Comparison of ENCODE assay signal across 16 cellular contexts in genomic region chr20:44033873-44034272, GRCh38.
DNase-seq lines count a peak whose midpoint lies in the region; TF ChIP-seq lines count a peak whose summit lies in the region.
"Had no signal": no experiment of that assay in that cellular context is flagged by ENCODE, and none has a peak within 500 bp of the region (broad histone marks: within the 10 kb centered on the region; RNA-seq: fewer than 3 reads in every experiment).

No MANE protein-coding gene starts in this region.

- H3K9me3 Mint-ChIP-seq in activated CD4-positive, alpha-beta memory T cell treated with anti-CD3 and anti-CD28 coated beads, Interleukin-2, amount 10 ng/mL, durations not matched to agents 7 days and 5 days, result peaks cover 4% of the 10 kb centered on the region
- H3K9me3 Mint-ChIP-seq in activated CD4-positive, alpha-beta memory T cell treated with anti-CD3 and anti-CD28 coated beads for 36 hours, result no peaks in the 10 kb centered on the region

- POLR2A ChIA-PET in activated CD4-positive, alpha-beta memory T cell treated with anti-CD3 and anti-CD28 coated beads, Interleukin-2, amount 10 ng/mL, durations not matched to agents 7 days and 5 days (lab: Charles Lee), result interaction anchor here (1.0 kb wide), 1 partner anchor 14 kb away, joined by 3 read pairs; no protein-coding TSS in a partner anchor
- POLR2A ChIA-PET in activated CD4-positive, alpha-beta memory T cell treated with anti-CD3 and anti-CD28 coated beads for 36 hours (lab: Charles Lee), result no interaction called here
- POLR2A ChIA-PET in HEK293 (lab: Yijun Ruan, JAX), result no interaction called here

- H3K4me3 ChIP-seq in HEK293 (ENCODE audit: low read depth, low read length), result no peak overlapping the region

- H3K4me1 ChIP-seq in HEK293 (ENCODE audit: control insufficient read depth, insufficient read depth, low read length), result no peaks in the 10 kb centered on the region
- H3K4me1 ChIP-seq: BE2C had no signal

- peaks cover 8% of the 10 kb centered on the region for H3K36me3 Mint-ChIP-seq in activated CD4-positive, alpha-beta memory T cell treated with anti-CD3 and anti-CD28 coated beads, Interleukin-2, amount 10 ng/mL, durations not matched to agents 7 days and 5 days (ENCODE audit: low read depth)
- no peaks in the 10 kb centered on the region for H3K36me3 Mint-ChIP-seq in activated CD4-positive, alpha-beta memory T cell treated with anti-CD3 and anti-CD28 coated beads for 36 hours
- H3K36me3 Mint-ChIP-seq: CD8-positive, alpha-beta T cell had no signal

- H3K9me3 ChIP-seq in HEK293 (ENCODE audit: control insufficient read depth, insufficient read depth, low read depth, low read length), result no peaks in the 10 kb centered on the region
- H3K9me3 ChIP-seq: BE2C had no signal

- peaks cover 80% of the 10 kb centered on the region for H3K27me3 Mint-ChIP-seq in activated CD4-positive, alpha-beta memory T cell treated with anti-CD3 and anti-CD28 coated beads, Interleukin-2, amount 10 ng/mL, durations not matched to agents 7 days and 5 days
- peaks cover 10% of the 10 kb centered on the region for H3K27me3 Mint-ChIP-seq in activated CD4-positive, alpha-beta memory T cell treated with anti-CD3 and anti-CD28 coated beads for 36 hours

- H3K4me3 Mint-ChIP-seq in activated CD4-positive, alpha-beta memory T cell treated with anti-CD3 and anti-CD28 coated beads, Interleukin-2, amount 10 ng/mL, durations not matched to agents 7 days and 5 days, result no peak overlapping the region
- no peak overlapping the region for H3K4me3 Mint-ChIP-seq in activated CD4-positive, alpha-beta memory T cell treated with anti-CD3 and anti-CD28 coated beads for 36 hours
- H3K4me3 Mint-ChIP-seq: CD8-positive, alpha-beta T cell had no signal

- no peak overlapping the region for H3K27ac Mint-ChIP-seq in activated CD4-positive, alpha-beta memory T cell treated with anti-CD3 and anti-CD28 coated beads, Interleukin-2, amount 10 ng/mL, durations not matched to agents 7 days and 5 days
- H3K27ac Mint-ChIP-seq in activated CD4-positive, alpha-beta memory T cell treated with anti-CD3 and anti-CD28 coated beads for 36 hours, result no peak overlapping the region
- H3K27ac Mint-ChIP-seq: CD8-positive, alpha-beta T cell had no signal

- intact Hi-C loops in activated CD4-positive, alpha-beta memory T cell treated with anti-CD3 and anti-CD28 coated beads for 36 hours (cut with micrococcal nuclease), result no loop called here

- TF ChIP-seq CTCF in HEK293 (tag by site-specific recombination; IDR thresholded peaks at IDR 0.05), result no peak

- DNase-seq in activated CD4-positive, alpha-beta memory T cell treated with anti-CD3 and anti-CD28 coated beads, Interleukin-2, amount 10 ng/mL, durations not matched to agents 7 days and 5 days, result peak; percentile 9
- no peak for DNase-seq in activated CD4-positive, alpha-beta memory T cell treated with anti-CD3 and anti-CD28 coated beads for 36 hours
- peak; percentile 45 for DNase-seq in activated CD8-positive, alpha-beta memory T cell treated with anti-CD3 and anti-CD28 coated beads, Interleukin-2, amount 50 U/mL, for 48 hours
- DNase-seq in stimulated activated CD8-positive, alpha-beta memory T cell treated with anti-CD3 and anti-CD28 coated beads, Interleukin-4, amount 100 ng/mL, for 48 hours, result peak; percentile 13
- DNase-seq in NCI-H2107 (lab: John Stamatoyannopoulos, UW), result no peak
- DNase-seq in NCI-H2171 (lab: John Stamatoyannopoulos, UW), result no peak
- no peak for DNase-seq in amniotic stem cell (lab: John Stamatoyannopoulos, UW)
- DNase-seq: BE2C, HCEC 1CT, NCI-H1436, NCI-H2029 treated with DMSO at 0.1 percent for 48 hours, SHP77 treated with DMSO at 0.1 percent for 48 hours had no signal

- no peak overlapping the region for H3K27ac ChIP-seq in HEK293 (ENCODE audit: extremely low read depth, low read depth, low read length)
- H3K27ac ChIP-seq: 22Rv1, HL-60 had no signal

- no peaks in the 10 kb centered on the region for H3K36me3 ChIP-seq in HEK293 (ENCODE audit: control insufficient read depth in 2 of 2, insufficient read depth in 1 of 2, low read length in 2 of 2)
- H3K36me3 ChIP-seq: BE2C had no signal

- CTCF ChIA-PET in activated CD4-positive, alpha-beta memory T cell treated with anti-CD3 and anti-CD28 coated beads, Interleukin-2, amount 10 ng/mL, durations not matched to agents 7 days and 5 days (lab: Charles Lee), result no interaction called here
- CTCF ChIA-PET in activated CD4-positive, alpha-beta memory T cell treated with anti-CD3 and anti-CD28 coated beads for 36 hours (lab: Charles Lee), result no interaction called here
- CTCF ChIA-PET in HEK293 (lab: Yijun Ruan, JAX), result no interaction called here

- peaks cover 50% of the 10 kb centered on the region for H3K4me1 Mint-ChIP-seq in activated CD4-positive, alpha-beta memory T cell treated with anti-CD3 and anti-CD28 coated beads, Interleukin-2, amount 10 ng/mL, durations not matched to agents 7 days and 5 days
- H3K4me1 Mint-ChIP-seq in activated CD4-positive, alpha-beta memory T cell treated with anti-CD3 and anti-CD28 coated beads for 36 hours (ENCODE audit: low read depth), result peaks cover 26% of the 10 kb centered on the region

TF ChIP-seq in HEK293, 187 proteins besides CTCF, POLR2A, EP300 and RAD21 (continues in another document):
- TF ChIP-seq ZBTB11 (tag by site-specific recombination; conservative IDR thresholded peaks at IDR 0.05; ENCODE audit: low read depth) (no peak), ZNF571 (tag by site-specific recombination; IDR thresholded peaks at IDR 0.05) (no peak), ZNF138 (tag by site-specific recombination; IDR thresholded peaks at IDR 0.05; ENCODE audit: borderline replicate concordance) (no peak), SP3 (tag by site-specific recombination; IDR thresholded peaks at IDR 0.05) (no peak), ZNF560 (tag by site-specific recombination; IDR thresholded peaks at IDR 0.05; ENCODE audit: borderline replicate concordance) (no peak), GLIS2 (tag by site-specific recombination; IDR thresholded peaks at IDR 0.05) (no peak), ZNF558 (tag by site-specific recombination; IDR thresholded peaks at IDR 0.05) (no peak), ZNF501 (tag by site-specific recombination; IDR thresholded peaks at IDR 0.05) (no peak)
- TF ChIP-seq, protein P1, sequence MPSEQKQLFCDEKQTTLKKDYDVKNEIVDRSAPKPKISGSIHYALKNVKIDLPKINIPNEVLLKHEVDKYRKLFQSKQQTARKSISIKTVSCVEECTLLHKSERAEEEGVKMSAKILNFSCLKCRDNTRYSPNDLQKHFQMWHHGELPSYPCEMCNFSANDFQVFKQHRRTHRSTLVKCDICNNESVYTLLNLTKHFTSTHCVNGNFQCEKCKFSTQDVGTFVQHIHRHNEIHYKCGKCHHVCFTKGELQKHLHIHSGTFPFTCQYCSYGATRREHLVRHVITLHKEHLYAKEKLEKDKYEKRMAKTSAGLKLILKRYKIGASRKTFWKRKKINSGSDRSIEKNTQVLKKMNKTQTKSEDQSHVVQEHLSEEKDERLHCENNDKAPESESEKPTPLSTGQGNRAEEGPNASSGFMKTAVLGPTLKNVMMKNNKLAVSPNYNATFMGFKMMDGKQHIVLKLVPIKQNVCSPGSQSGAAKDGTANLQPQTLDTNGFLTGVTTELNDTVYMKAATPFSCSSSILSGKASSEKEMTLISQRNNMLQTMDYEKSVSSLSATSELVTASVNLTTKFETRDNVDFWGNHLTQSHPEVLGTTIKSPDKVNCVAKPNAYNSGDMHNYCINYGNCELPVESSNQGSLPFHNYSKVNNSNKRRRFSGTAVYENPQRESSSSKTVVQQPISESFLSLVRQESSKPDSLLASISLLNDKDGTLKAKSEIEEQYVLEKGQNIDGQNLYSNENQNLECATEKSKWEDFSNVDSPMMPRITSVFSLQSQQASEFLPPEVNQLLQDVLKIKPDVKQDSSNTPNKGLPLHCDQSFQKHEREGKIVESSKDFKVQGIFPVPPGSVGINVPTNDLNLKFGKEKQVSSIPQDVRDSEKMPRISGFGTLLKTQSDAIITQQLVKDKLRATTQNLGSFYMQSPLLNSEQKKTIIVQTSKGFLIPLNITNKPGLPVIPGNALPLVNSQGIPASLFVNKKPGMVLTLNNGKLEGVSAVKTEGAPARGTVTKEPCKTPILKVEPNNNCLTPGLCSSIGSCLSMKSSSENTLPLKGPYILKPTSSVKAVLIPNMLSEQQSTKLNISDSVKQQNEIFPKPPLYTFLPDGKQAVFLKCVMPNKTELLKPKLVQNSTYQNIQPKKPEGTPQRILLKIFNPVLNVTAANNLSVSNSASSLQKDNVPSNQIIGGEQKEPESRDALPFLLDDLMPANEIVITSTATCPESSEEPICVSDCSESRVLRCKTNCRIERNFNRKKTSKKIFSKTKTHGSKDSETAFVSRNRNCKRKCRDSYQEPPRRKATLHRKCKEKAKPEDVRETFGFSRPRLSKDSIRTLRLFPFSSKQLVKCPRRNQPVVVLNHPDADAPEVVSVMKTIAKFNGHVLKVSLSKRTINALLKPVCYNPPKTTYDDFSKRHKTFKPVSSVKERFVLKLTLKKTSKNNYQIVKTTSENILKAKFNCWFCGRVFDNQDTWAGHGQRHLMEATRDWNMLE (tag by site-specific recombination; conservative IDR thresholded peaks at IDR 0.05; ENCODE audit: low read depth), result no peak

Comparison
In these comparisons a context has a peak if more than half of its experiments do, and no peak if none do; other contexts are left out.
1. DNase-seq: peak in activated CD4-positive, alpha-beta memory T cell treated with anti-CD3 and anti-CD28 coated beads, Interleukin-2, amount 10 ng/mL, durations not matched to agents 7 days and 5 days (single experiment), activated CD8-positive, alpha-beta memory T cell treated with anti-CD3 and anti-CD28 coated beads, Interleukin-2, amount 50 U/mL, for 48 hours (single experiment) and stimulated activated CD8-positive, alpha-beta memory T cell treated with anti-CD3 and anti-CD28 coated beads, Interleukin-4, amount 100 ng/mL, for 48 hours (single experiment); none in activated CD4-positive, alpha-beta memory T cell treated with anti-CD3 and anti-CD28 coated beads for 36 hours (single experiment), NCI-H2107 (single experiment), NCI-H2171 (single experiment) and amniotic stem cell (single experiment).